In genomic region chr18:3584897-3585460, GRCh38 we compare ENCODE assay signal across 2 cellular contexts.
TF ChIP-seq lines count a peak whose summit lies in the region.

No MANE protein-coding gene starts in this region.

TF ChIP-seq in GM23338, 12 proteins besides CTCF, POLR2A, EP300 and RAD21:
- TF ChIP-seq, protein P1, sequence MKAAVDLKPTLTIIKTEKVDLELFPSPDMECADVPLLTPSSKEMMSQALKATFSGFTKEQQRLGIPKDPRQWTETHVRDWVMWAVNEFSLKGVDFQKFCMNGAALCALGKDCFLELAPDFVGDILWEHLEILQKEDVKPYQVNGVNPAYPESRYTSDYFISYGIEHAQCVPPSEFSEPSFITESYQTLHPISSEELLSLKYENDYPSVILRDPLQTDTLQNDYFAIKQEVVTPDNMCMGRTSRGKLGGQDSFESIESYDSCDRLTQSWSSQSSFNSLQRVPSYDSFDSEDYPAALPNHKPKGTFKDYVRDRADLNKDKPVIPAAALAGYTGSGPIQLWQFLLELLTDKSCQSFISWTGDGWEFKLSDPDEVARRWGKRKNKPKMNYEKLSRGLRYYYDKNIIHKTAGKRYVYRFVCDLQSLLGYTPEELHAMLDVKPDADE (IDR thresholded peaks at IDR 0.05): peak; percentile 80; the same call in 1 of the 2 replicates
- no peak for TF ChIP-seq REST (IDR thresholded peaks at IDR 0.05; ENCODE audit: unreplicated experiment)
- peak; percentile 67; the same call in 1 of the 2 replicates for TF ChIP-seq NANOG (IDR thresholded peaks at IDR 0.05; ENCODE audit: borderline replicate concordance)
- TF ChIP-seq, protein P2, sequence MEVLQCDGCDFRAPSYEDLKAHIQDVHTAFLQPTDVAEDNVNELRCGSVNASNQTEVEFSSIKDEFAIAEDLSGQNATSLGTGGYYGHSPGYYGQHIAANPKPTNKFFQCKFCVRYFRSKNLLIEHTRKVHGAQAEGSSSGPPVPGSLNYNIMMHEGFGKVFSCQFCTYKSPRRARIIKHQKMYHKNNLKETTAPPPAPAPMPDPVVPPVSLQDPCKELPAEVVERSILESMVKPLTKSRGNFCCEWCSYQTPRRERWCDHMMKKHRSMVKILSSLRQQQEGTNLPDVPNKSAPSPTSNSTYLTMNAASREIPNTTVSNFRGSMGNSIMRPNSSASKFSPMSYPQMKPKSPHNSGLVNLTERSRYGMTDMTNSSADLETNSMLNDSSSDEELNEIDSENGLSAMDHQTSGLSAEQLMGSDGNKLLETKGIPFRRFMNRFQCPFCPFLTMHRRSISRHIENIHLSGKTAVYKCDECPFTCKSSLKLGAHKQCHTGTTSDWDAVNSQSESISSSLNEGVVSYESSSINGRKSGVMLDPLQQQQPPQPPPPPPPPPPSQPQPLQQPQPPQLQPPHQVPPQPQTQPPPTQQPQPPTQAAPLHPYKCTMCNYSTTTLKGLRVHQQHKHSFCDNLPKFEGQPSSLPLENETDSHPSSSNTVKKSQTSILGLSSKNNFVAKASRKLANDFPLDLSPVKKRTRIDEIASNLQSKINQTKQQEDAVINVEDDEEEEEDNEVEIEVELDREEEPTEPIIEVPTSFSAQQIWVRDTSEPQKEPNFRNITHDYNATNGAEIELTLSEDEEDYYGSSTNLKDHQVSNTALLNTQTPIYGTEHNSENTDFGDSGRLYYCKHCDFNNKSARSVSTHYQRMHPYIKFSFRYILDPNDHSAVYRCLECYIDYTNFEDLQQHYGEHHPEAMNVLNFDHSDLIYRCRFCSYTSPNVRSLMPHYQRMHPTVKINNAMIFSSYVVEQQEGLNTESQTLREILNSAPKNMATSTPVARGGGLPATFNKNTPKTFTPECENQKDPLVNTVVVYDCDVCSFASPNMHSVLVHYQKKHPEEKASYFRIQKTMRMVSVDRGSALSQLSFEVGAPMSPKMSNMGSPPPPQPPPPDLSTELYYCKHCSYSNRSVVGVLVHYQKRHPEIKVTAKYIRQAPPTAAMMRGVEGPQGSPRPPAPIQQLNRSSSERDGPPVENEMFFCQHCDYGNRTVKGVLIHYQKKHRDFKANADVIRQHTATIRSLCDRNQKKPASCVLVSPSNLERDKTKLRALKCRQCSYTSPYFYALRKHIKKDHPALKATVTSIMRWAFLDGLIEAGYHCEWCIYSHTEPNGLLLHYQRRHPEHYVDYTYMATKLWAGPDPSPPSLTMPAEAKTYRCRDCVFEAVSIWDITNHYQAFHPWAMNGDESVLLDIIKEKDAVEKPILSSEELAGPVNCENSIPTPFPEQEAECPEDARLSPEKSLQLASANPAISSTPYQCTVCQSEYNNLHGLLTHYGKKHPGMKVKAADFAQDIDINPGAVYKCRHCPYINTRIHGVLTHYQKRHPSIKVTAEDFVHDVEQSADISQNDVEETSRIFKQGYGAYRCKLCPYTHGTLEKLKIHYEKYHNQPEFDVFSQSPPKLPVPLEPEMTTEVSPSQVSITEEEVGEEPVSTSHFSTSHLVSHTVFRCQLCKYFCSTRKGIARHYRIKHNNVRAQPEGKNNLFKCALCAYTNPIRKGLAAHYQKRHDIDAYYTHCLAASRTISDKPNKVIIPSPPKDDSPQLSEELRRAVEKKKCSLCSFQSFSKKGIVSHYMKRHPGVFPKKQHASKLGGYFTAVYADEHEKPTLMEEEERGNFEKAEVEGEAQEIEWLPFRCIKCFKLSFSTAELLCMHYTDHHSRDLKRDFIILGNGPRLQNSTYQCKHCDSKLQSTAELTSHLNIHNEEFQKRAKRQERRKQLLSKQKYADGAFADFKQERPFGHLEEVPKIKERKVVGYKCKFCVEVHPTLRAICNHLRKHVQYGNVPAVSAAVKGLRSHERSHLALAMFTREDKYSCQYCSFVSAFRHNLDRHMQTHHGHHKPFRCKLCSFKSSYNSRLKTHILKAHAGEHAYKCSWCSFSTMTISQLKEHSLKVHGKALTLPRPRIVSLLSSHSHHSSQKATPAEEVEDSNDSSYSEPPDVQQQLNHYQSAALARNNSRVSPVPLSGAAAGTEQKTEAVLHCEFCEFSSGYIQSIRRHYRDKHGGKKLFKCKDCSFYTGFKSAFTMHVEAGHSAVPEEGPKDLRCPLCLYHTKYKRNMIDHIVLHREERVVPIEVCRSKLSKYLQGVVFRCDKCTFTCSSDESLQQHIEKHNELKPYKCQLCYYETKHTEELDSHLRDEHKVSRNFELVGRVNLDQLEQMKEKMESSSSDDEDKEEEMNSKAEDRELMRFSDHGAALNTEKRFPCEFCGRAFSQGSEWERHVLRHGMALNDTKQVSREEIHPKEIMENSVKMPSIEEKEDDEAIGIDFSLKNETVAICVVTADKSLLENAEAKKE (CRISPR knock-in tag; IDR thresholded peaks at IDR 0.05): peak; percentile 90
- peak; percentile 60; the same call in 1 of the 2 replicates for TF ChIP-seq POLR2AphosphoS5 (IDR thresholded peaks at IDR 0.05; ENCODE audit: low read depth)

TF ChIP-seq in H1, 55 proteins besides CTCF, POLR2A, EP300 and RAD21 (continued from another document):
- TF ChIP-seq SP1 (IDR thresholded peaks at IDR 0.05; ENCODE audit: low read depth, low read length) (no peak), SIRT6 (IDR thresholded peaks at IDR 0.05; ENCODE audit: low read length) (no peak), BACH1 (IDR thresholded peaks at IDR 0.05; ENCODE audit: low read length) (peak; percentile 73), TEAD4 (IDR thresholded peaks at IDR 0.05; ENCODE audit: low read depth, low read length) (no peak), RXRA (IDR thresholded peaks at IDR 0.05; ENCODE audit: insufficient read depth, low read depth, low read length) (no peak), POLR2AphosphoS5 (IDR thresholded peaks at IDR 0.05; ENCODE audit: low read depth, low read length) (no peak)
